ENCODE assay signal across 8 cellular contexts in the genomic region with DNA sequence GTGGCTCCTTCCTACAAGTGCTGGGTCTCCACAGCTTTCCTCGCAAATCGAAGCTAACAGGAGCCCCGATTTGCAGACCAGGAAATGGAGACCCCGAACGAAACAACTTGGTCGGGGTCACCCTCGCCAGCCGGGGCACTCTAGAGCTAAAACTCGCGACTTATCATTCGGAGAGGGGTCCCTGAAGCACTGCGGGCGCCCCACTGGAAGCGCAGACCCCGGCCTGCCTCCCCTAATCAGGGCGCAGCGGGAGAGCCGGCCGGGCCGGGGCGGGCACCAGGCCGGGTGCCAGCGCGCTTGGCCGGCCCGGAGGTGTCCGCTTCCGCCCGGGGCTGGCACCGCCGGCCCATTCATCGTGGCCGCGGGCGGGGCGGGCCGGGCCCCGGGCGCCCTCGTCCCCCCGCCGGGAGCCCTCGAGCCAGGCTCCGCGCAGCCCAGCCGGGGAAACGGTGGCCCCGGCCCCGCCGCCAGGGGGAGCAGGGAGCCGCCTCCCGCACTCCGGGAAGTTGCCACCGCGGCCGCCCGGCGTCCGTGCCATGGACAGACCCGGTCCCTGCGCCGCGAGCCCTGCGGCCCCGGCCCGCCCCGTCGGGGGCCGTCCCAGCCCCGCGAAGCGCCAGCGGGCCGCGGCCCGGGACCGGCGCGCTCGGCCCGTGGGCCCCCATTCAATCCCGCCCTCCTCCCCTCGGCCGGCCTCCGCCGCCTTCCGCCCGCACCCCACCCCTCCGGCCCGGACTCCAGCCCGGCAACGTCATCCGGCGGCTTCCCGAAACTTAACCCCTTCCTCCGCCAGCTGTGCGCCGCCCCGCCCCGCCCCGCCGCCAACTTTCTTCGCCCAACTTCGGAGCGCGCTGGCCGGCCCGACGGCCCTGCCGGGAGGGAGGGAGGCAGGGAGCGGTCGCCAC.
DNase-seq lines count a peak whose midpoint lies in the region; TF ChIP-seq lines count a peak whose summit lies in the region.

No MANE protein-coding gene starts in this region.

- TF ChIP-seq CTCF in GM12872 (IDR thresholded peaks at IDR 0.05; ENCODE audit: insufficient read depth, low read depth, low read length), result peak; percentile 65; the same call in 2 of the 3 replicates
- TF ChIP-seq CTCF in HEK293 (tag by site-specific recombination; IDR thresholded peaks at IDR 0.05), result no peak
- TF ChIP-seq CTCF in NB4 (IDR thresholded peaks at IDR 0.05; ENCODE audit: low read depth, low read length), result peak; percentile 46
- TF ChIP-seq CTCF in VCaP (conservative IDR thresholded peaks at IDR 0.05), result peak; percentile 91

- CTCF ChIA-PET in HEK293 (lab: Yijun Ruan, JAX), result interaction anchor here (0.5 to 1.8 kb wide), 15 partner anchors 15 to 351 kb away, joined by 3 to 10 read pairs (median 4); partner anchors contain the start of gene BANF2

- TF ChIP-seq POLR2A in NB4 (IDR thresholded peaks at IDR 0.05; ENCODE audit: extremely low read depth, insufficient read length), result no peak

- POLR2A ChIA-PET in HEK293 (lab: Yijun Ruan, JAX), result interaction anchor here (1.1 to 2.1 kb wide), 6 partner anchors 48 to 286 kb away, joined by 3 to 16 read pairs (median 10); partner anchors contain the start of genes BFSP1, DSTN, MGME1 and SNX5

- in situ Hi-C loops in T47D (cut with HindIII; ENCODE audit: low pct_unique_long_range_greater_than_20kb, low sequenced_read_pairs), result no loop called here

- H3K4me3 ChIP-seq in HEK293 (ENCODE audit: low read depth, low read length) (peak overlapping the region; percentile 72), NB4 (ENCODE audit: low read depth, low read length) (peak overlapping the region; percentile 62), skin epidermis (peak overlapping the region; percentile 66 to 90 (median 83))

- DNase-seq in NB4 (ENCODE audit: low read depth), result peak; percentile 84
- DNase-seq in T47D (ENCODE audit: low read depth in 1 of 2, low spot score in 1 of 2), result peak; percentile 81 to 90
- DNase-seq in iPS-NIHi11 (ENCODE audit: low spot score), result peak; percentile 90
- DNase-seq in cortex of kidney (lab: John Stamatoyannopoulos, UW), result no peak

- H3K27ac ChIP-seq in HEK293 (ENCODE audit: extremely low read depth, low read depth, low read length), result peak overlapping the region; percentile 59; the same call in 1 of the 2 replicates
- peak overlapping the region; percentile 81 for H3K27ac ChIP-seq in VCaP
- peak overlapping the region; percentile 66 to 92 (median 89) for H3K27ac ChIP-seq in skin epidermis

- peaks cover 0 to 32% of the 10 kb centered on the region in 2 experiments; a peak in 2 of 3 replicates for H3K36me3 ChIP-seq in HEK293 (ENCODE audit: control insufficient read depth in 2 of 2, insufficient read depth in 1 of 2, low read length in 2 of 2)

- peaks cover 5% of the 10 kb centered on the region; the same call in 1 of the 2 replicates for H3K4me1 ChIP-seq in HEK293 (ENCODE audit: control insufficient read depth, insufficient read depth, low read length)

- H3K9me3 ChIP-seq in HEK293 (ENCODE audit: control insufficient read depth, insufficient read depth, low read depth, low read length), result no peaks in the 10 kb centered on the region

TF ChIP-seq in HEK293, 187 proteins besides CTCF, POLR2A, EP300 and RAD21:
- TF ChIP-seq ZNF335 (tag by site-specific recombination; conservative IDR thresholded peaks at IDR 0.05) (peak; percentile 4), ZNF48 (tag by site-specific recombination; IDR thresholded peaks at IDR 0.05) (no peak), IKZF3 (tag by site-specific recombination; IDR thresholded peaks at IDR 0.05) (no peak), ZSCAN23 (tag by site-specific recombination; IDR thresholded peaks at IDR 0.05) (no peak), ZNF341 (tag by site-specific recombination; IDR thresholded peaks at IDR 0.05; ENCODE audit: low read depth) (no peak), FEZF1 (tag by site-specific recombination; IDR thresholded peaks at IDR 0.05) (no peak), KLF9 (tag by site-specific recombination; IDR thresholded peaks at IDR 0.05; ENCODE audit: low read depth) (0 out of 2 replicates have a peak, but pooled peaks have one; percentile 14), KLF1 (tag by site-specific recombination; IDR thresholded peaks at IDR 0.05) (peak; percentile 54), SP2 (tag by site-specific recombination; IDR thresholded peaks at IDR 0.05) (peak; percentile 37; the same call in 1 of the 2 replicates)
- TF ChIP-seq, protein P1, sequence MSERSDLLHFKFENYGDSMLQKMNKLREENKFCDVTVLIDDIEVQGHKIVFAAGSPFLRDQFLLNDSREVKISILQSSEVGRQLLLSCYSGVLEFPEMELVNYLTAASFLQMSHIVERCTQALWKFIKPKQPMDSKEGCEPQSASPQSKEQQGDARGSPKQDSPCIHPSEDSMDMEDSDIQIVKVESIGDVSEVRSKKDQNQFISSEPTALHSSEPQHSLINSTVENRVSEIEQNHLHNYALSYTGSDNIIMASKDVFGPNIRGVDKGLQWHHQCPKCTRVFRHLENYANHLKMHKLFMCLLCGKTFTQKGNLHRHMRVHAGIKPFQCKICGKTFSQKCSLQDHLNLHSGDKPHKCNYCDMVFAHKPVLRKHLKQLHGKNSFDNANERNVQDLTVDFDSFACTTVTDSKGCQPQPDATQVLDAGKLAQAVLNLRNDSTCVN (tag by site-specific recombination; optimal IDR thresholded peaks at IDR 0.05), result peak; percentile 17
